In the genomic region with DNA sequence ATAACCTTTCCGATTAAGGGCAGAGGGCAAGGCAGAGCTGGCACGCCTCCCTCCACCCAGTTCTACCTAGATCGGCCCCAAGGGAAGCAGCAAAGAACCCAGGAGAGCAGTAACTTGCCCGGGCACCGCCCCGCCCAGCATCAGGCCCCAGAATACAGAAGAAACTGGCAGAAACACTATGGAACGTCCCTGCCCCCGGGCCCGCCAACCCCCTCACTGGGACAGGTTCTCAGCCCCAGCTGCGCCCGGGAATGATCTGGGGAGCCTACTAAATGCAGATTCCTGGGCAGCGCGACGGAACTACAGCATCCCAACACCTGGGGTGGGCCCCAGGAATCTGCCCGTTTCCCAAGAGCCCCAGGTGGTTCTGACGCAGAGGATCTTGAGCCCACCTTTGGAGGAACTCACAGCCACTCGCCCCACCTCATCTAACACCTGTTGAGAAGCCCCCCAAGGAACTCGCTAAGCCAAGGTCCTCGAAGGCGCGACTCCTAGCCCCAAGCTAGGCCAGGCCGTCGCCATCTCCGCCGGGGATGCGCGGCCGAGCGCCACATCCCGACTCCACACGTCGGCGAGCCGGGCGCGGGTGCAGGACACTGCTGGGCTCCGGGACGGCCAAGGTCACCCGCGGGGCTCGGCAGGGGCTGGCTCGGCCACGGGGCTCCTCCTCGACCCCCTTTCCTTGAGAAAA, we compare ENCODE assay signal across 8 cellular contexts.
DNase-seq lines count a peak whose midpoint lies in the region; ATAC-seq lines count a peak whose summit lies in the region.

No MANE protein-coding gene starts in this region.

- H3K9ac ChIP-seq in mucosa of stomach (ENCODE audit: low read length), result peak overlapping the region; percentile 66

- no peaks in the 10 kb centered on the region for H3K36me3 ChIP-seq in mucosa of stomach (ENCODE audit: control insufficient read depth, insufficient read depth, low read length)

- peaks cover 9% of the 10 kb centered on the region for H3K27me3 ChIP-seq in mucosa of stomach (ENCODE audit: control insufficient read depth, insufficient read depth, low read length)

- H3K4me3 Mint-ChIP-seq in effector memory CD8-positive, alpha-beta T cell, result peak overlapping the region; percentile 73 to 74

- peaks cover 7% of the 10 kb centered on the region for H3K4me1 ChIP-seq in mucosa of stomach (ENCODE audit: control insufficient read depth, insufficient read depth, low read length)

- H3K4me3 ChIP-seq in mucosa of stomach (ENCODE audit: low read length), result peak overlapping the region; percentile 37

- peaks cover 0 to 6% of the 10 kb centered on the region in 2 donors for H3K9me3 Mint-ChIP-seq in effector memory CD8-positive, alpha-beta T cell

- ATAC-seq in effector memory CD8-positive, alpha-beta T cell (replicated peaks), result no peak
- no peak for ATAC-seq in HG03159 (IDR thresholded peaks at IDR 0.05; ENCODE audit: unreplicated experiment)

- DNase-seq in D341Med (ENCODE audit: low spot score) (peak; percentile 47), NCI-H69 (lab: John Stamatoyannopoulos, UW) (peak; percentile 54), SHP77 (lab: John Stamatoyannopoulos, UW) (no peak), AG08396 (ENCODE audit: low spot score) (no peak)
- DNase-seq in effector memory CD8-positive, alpha-beta T cell, result no peak
- no peak for DNase-seq in NK-92 treated with Interleukin-12 subunit alpha and Interleukin-12 subunit beta, amount 100 ng/mL, for 24 hours (lab: John Stamatoyannopoulos, UW)

- peak overlapping the region in 1 of 2 donors; percentile 78 for H3K27ac Mint-ChIP-seq in effector memory CD8-positive, alpha-beta T cell

- no peaks in the 10 kb centered on the region for H3K27me3 Mint-ChIP-seq in effector memory CD8-positive, alpha-beta T cell

- peaks cover 20% of the 10 kb centered on the region for H3K36me3 Mint-ChIP-seq in effector memory CD8-positive, alpha-beta T cell (ENCODE audit: insufficient read depth)

- no peaks in the 10 kb centered on the region for H3K9me3 ChIP-seq in mucosa of stomach (ENCODE audit: control insufficient read depth, low read length)

- H3K4me1 Mint-ChIP-seq in effector memory CD8-positive, alpha-beta T cell (ENCODE audit: low read depth in 2 of 2), result peaks cover 29 to 32% of the 10 kb centered on the region in 2 donors

Comparison
In these comparisons a context has a peak if more than half of its experiments do, and no peak if none do; other contexts are left out.
1. DNase-seq: peak in D341Med (single experiment) and NCI-H69 (single experiment); none in effector memory CD8-positive, alpha-beta T cell (0 of 3), NK-92 treated with Interleukin-12 subunit alpha and Interleukin-12 subunit beta, amount 100 ng/mL, for 24 hours (single experiment), SHP77 (0 of 2) and AG08396 (single experiment).